In the genomic region with DNA sequence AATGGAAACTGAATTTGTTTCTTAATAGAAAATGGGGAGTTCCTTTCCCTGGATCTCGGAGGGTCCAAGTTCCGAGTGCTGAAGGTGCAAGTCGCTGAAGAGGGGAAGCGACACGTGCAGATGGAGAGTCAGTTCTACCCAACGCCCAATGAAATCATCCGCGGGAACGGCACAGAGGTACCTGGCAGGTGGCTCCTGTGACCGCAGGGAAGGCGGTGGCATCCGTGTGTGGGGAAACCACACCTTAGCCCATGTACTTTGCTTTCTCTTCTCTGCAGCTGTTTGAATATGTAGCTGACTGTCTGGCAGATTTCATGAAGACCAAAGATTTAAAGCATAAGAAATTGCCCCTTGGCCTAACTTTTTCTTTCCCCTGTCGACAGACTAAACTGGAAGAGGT, we compare ENCODE assay signal across 14 cellular contexts. TPM values are rescaled to one million over a fixed set of nuclear protein-coding genes. Genes with fewer than 3 reads are reported as not detected.
A peak's percentile ranks its signal among the peaks of the same experiment; 100 is the strongest.
DNase-seq lines count a peak whose midpoint lies in the region; ATAC-seq, FAIRE-seq and TF ChIP-seq lines count a peak whose summit lies in the region.
"Had no signal": no experiment of that assay in that cellular context is flagged by ENCODE, and none has a peak within 500 bp of the region (broad histone marks: within the 10 kb centered on the region; RNA-seq: fewer than 3 reads in every experiment).

No MANE protein-coding gene starts in this region.

- DNase-seq in A549 (ENCODE audit: low read depth in 1 of 2, low spot score in 1 of 2), result no peak
- no peak for DNase-seq in HFFc6
- DNase-seq in activated CD4-positive, alpha-beta memory T cell treated with anti-CD3 and anti-CD28 coated beads, Interleukin-2, amount 10 ng/mL, durations not matched to agents 7 days and 5 days, result peak; percentile 34
- DNase-seq in left colon, result peak; percentile 76 to 81
- DNase-seq in body of pancreas, result no peak
- DNase-seq in NCI-H748 (lab: John Stamatoyannopoulos, UW; ENCODE audit: unreplicated experiment), result no peak
- no peak for DNase-seq in OCI-M1 (lab: John Stamatoyannopoulos, UW)

- TF ChIP-seq EP300 in A549 (IDR thresholded peaks at IDR 0.05), result no peak

- no peaks in the 10 kb centered on the region for H3K36me3 Mint-ChIP-seq in HFFc6 (ENCODE audit: low read depth)
- no peaks in the 10 kb centered on the region for H3K36me3 Mint-ChIP-seq in activated CD4-positive, alpha-beta memory T cell treated with anti-CD3 and anti-CD28 coated beads, Interleukin-2, amount 10 ng/mL, durations not matched to agents 7 days and 5 days (ENCODE audit: low read depth)

- peak overlapping the region; percentile 54; the same call in 1 of the 2 replicates for H3K4me3 Mint-ChIP-seq in HFFc6
- peak overlapping the region; percentile 65 for H3K4me3 Mint-ChIP-seq in activated CD4-positive, alpha-beta memory T cell treated with anti-CD3 and anti-CD28 coated beads, Interleukin-2, amount 10 ng/mL, durations not matched to agents 7 days and 5 days

- TF ChIP-seq CTCF in A549 (IDR thresholded peaks at IDR 0.05) (no peak), HFFc6 (IDR thresholded peaks at IDR 0.05) (no peak), body of pancreas (IDR thresholded peaks at IDR 0.05) (no peak)

- H3K27me3 Mint-ChIP-seq in HFFc6 (ENCODE audit: insufficient read depth), result peaks cover 2% of the 10 kb centered on the region
- peaks cover 3% of the 10 kb centered on the region for H3K27me3 Mint-ChIP-seq in activated CD4-positive, alpha-beta memory T cell treated with anti-CD3 and anti-CD28 coated beads, Interleukin-2, amount 10 ng/mL, durations not matched to agents 7 days and 5 days

- no peaks in the 10 kb centered on the region for H3K27me3 ChIP-seq in body of pancreas
- H3K27me3 ChIP-seq: BLaER1 treated with 17β-estradiol and CSF1 and Interleukin-3, amounts not matched to agents 10 nM and 100 nM; MG63; neutrophil had no signal

- H3K36me3 ChIP-seq in body of pancreas (replicated peaks in 1 of 2; ENCODE audit: insufficient read depth in 1 of 2, low read depth in 2 of 2), result no peaks in the 10 kb centered on the region
- H3K36me3 ChIP-seq: BLaER1 treated with 17β-estradiol and CSF1 and Interleukin-3, amounts not matched to agents 10 nM and 100 nM; MG63; neutrophil had no signal

- H3K27ac Mint-ChIP-seq in HFFc6, result peak overlapping the region; percentile 92
- H3K27ac Mint-ChIP-seq in activated CD4-positive, alpha-beta memory T cell treated with anti-CD3 and anti-CD28 coated beads, Interleukin-2, amount 10 ng/mL, durations not matched to agents 7 days and 5 days, result peak overlapping the region; percentile 50

- no peak for TF ChIP-seq RAD21 in A549 (conservative IDR thresholded peaks at IDR 0.05 in 1 of 2, IDR thresholded peaks at IDR 0.05 in 1 of 2)

- no peak for ATAC-seq in A549
- peak; percentile 78 for ATAC-seq in left colon
- no peak for ATAC-seq in body of pancreas
- no peak for ATAC-seq in GM18861 (IDR thresholded peaks at IDR 0.05; ENCODE audit: unreplicated experiment)

- no peak for TF ChIP-seq POLR2A in A549 (IDR thresholded peaks at IDR 0.05; ENCODE audit: low read length)
- TF ChIP-seq POLR2A in body of pancreas (IDR thresholded peaks at IDR 0.05), result no peak

- no peaks in the 10 kb centered on the region for H3K9me3 Mint-ChIP-seq in HFFc6
- no peaks in the 10 kb centered on the region for H3K9me3 Mint-ChIP-seq in activated CD4-positive, alpha-beta memory T cell treated with anti-CD3 and anti-CD28 coated beads, Interleukin-2, amount 10 ng/mL, durations not matched to agents 7 days and 5 days

- H3K4me3 ChIP-seq in A549, result no peak overlapping the region
- H3K4me3 ChIP-seq in body of pancreas, result no peak overlapping the region
- H3K4me3 ChIP-seq: BLaER1 treated with 17β-estradiol and CSF1 and Interleukin-3, amounts not matched to agents 10 nM and 100 nM; coronary artery; MG63; smooth muscle cell had no signal

- H3K9me3 ChIP-seq in A549 (no peaks in the 10 kb centered on the region), body of pancreas (no peaks in the 10 kb centered on the region)
- H3K9me3 ChIP-seq: BLaER1 treated with 17β-estradiol and CSF1 and Interleukin-3, amounts not matched to agents 10 nM and 100 nM; MG63; neutrophil had no signal

- intact Hi-C loops in left colon (cut with DNase I, micrococcal nuclease), result loop anchor here in 1 of 2 donors (10.0 kb wide), 1 partner anchor 282 kb away; no protein-coding TSS in a partner anchor
- intact Hi-C loops in body of pancreas (cut with DNase I), result loop anchor here (10.0 kb wide), 1 partner anchor 272 kb away; no protein-coding TSS in a partner anchor

- FAIRE-seq in A549 (lab: Jason Lieb, UNC), result no peak
- FAIRE-seq: frontal cortex had no signal

- H3K4me1 ChIP-seq in A549 (peaks cover 48% of the 10 kb centered on the region), body of pancreas (no peaks in the 10 kb centered on the region)

- CTCF ChIA-PET in A549 (lab: Yijun Ruan, JAX), result interaction anchor here (1.1 to 21.3 kb wide), 4 partner anchors 10 to 166 kb away, joined by 3 to 424 read pairs (median 6); no protein-coding TSS in a partner anchor
- CTCF ChIA-PET in activated CD4-positive, alpha-beta memory T cell treated with anti-CD3 and anti-CD28 coated beads, Interleukin-2, amount 10 ng/mL, durations not matched to agents 7 days and 5 days (lab: Charles Lee), result interaction anchor here (1.0 to 1.8 kb wide), 4 partner anchors 158 to 275 kb away, joined by 3 to 9 read pairs (median 3); no protein-coding TSS in a partner anchor

- WGBS in A549 (ENCODE audit: missing lambda C conversion rate), result 94% methylated on average over 13 of the region's 13 CpGs
- WGBS in body of pancreas, 2 donors, result 81 to 86% methylated on average over 13 of the region's 13 CpGs

- POLR2A ChIA-PET in A549 (lab: Yijun Ruan, JAX), result no interaction called here
- POLR2A ChIA-PET in activated CD4-positive, alpha-beta memory T cell treated with anti-CD3 and anti-CD28 coated beads, Interleukin-2, amount 10 ng/mL, durations not matched to agents 7 days and 5 days (lab: Charles Lee), result interaction anchor here (0.7 to 2.1 kb wide), 4 partner anchors 17 to 108 kb away, joined by 3 to 6 read pairs (median 6); no protein-coding TSS in a partner anchor

- H3K4me1 Mint-ChIP-seq in HFFc6 (ENCODE audit: low read depth), result peaks cover 48% of the 10 kb centered on the region
- peaks cover 70% of the 10 kb centered on the region for H3K4me1 Mint-ChIP-seq in activated CD4-positive, alpha-beta memory T cell treated with anti-CD3 and anti-CD28 coated beads, Interleukin-2, amount 10 ng/mL, durations not matched to agents 7 days and 5 days

- H3K27ac ChIP-seq in A549 (peak overlapping the region; percentile 45 to 68; a peak in 5 of 6 replicates), body of pancreas (no peak overlapping the region)
- H3K27ac ChIP-seq: BLaER1 treated with 17β-estradiol and CSF1 and Interleukin-3, amounts not matched to agents 10 nM and 100 nM; coronary artery; neutrophil had no signal

- peak overlapping the region; percentile 52; the same call in 2 of the 3 replicates for H3K4me2 ChIP-seq in A549
- H3K4me2 ChIP-seq: BLaER1 treated with 17β-estradiol and CSF1 and Interleukin-3, amounts not matched to agents 10 nM and 100 nM; smooth muscle cell had no signal

TF ChIP-seq in A549, 52 proteins besides CTCF, POLR2A, EP300 and RAD21 (continues in another document):
- TF ChIP-seq ELK1 (IDR thresholded peaks at IDR 0.05; ENCODE audit: low read depth, low read length), result no peak

RNA-seq across cellular contexts. Expression of gene HKDC1, which starts 12.6 kb away (rescaled TPM):
- polyA plus RNA-seq in A549 (2011; rRNA removed) (28.5 and 32.8 TPM in 2 replicates), A549 (2017; fragmentation: RNase III; extraction: RNeasy Plus Mini Kit Qiagen cat#74134 plus additional on column Dnase treatment) (24.0 to 33.2 TPM (median 32.5 TPM) in 3 replicates)
- 11.2 and 12.7 TPM in 2 replicates for polyA plus RNA-seq in A549 (2012; cell fraction: cytosol; rRNA removed)
- 30.4 and 34.9 TPM in 2 replicates for polyA plus RNA-seq in A549 (2012; cell fraction: nucleus; rRNA removed)
- 25.6 and 29.2 TPM in 2 replicates for polyA minus RNA-seq in A549 (2011; rRNA and poly(A)+ RNA removed)
- total RNA-seq in HFFc6 (2021; fragmentation: NEBNext Ultra II Directional; extraction: Animal tissue kit (Norgen Biotek cat#: 25700)), result under 1 TPM; 0.09 to 0.54 (median 0.42) TPM
- total RNA-seq in activated CD4-positive, alpha-beta memory T cell treated with anti-CD3 and anti-CD28 coated beads, Interleukin-2, amount 10 ng/mL, durations not matched to agents 7 days and 5 days, result 1 to 10 TPM; 4.1 to 4.2 TPM
- total RNA-seq in left colon (10 to 100 TPM; 24.9 to 37.8 TPM), body of pancreas (10 to 100 TPM in 1 of 2 donors, 1 to 10 TPM in 1; 6.7 to 13.5 TPM)

RNA-seq across cellular contexts. Expression of gene HK1, which starts 45.6 kb away (rescaled TPM):
- 17.3 and 21.6 TPM in 2 replicates for polyA plus RNA-seq in A549 (2011; rRNA removed)
- polyA plus RNA-seq in A549 (2012; cell fraction: cytosol; rRNA removed), result 15.7 and 17.5 TPM in 2 replicates
- polyA plus RNA-seq in A549 (2012; cell fraction: nucleus; rRNA removed), result 24.5 and 28.5 TPM in 2 replicates
- polyA plus RNA-seq in A549 (2017; fragmentation: RNase III; extraction: RNeasy Plus Mini Kit Qiagen cat#74134 plus additional on column Dnase treatment), result 50.6 to 58.9 TPM (median 51.3 TPM) in 3 replicates
- polyA minus RNA-seq in A549 (2011; rRNA and poly(A)+ RNA removed), result 23.5 and 27.1 TPM in 2 replicates
- 100 to 1,000 TPM; 149 to 158 (median 155) TPM for total RNA-seq in HFFc6 (2021; fragmentation: NEBNext Ultra II Directional; extraction: Animal tissue kit (Norgen Biotek cat#: 25700))
- 100 to 1,000 TPM; 142 to 146 TPM for total RNA-seq in activated CD4-positive, alpha-beta memory T cell treated with anti-CD3 and anti-CD28 coated beads, Interleukin-2, amount 10 ng/mL, durations not matched to agents 7 days and 5 days
- 10 to 100 TPM; 64.1 to 90.4 TPM for total RNA-seq in left colon
- 10 to 100 TPM; 15.8 to 17.1 TPM for total RNA-seq in body of pancreas

RNA-seq across cellular contexts. Expression of gene SUPV3L1, which starts 52.7 kb away (rescaled TPM):
- polyA plus RNA-seq in A549 (2011; rRNA removed) (55.5 and 57.4 TPM in 2 replicates), A549 (2017; fragmentation: RNase III; extraction: RNeasy Plus Mini Kit Qiagen cat#74134 plus additional on column Dnase treatment) (31.4 to 35.0 TPM (median 31.9 TPM) in 3 replicates)
- 23.1 and 24.0 TPM in 2 replicates for polyA plus RNA-seq in A549 (2012; cell fraction: cytosol; rRNA removed)
- polyA plus RNA-seq in A549 (2012; cell fraction: nucleus; rRNA removed), result 21.6 and 44.3 TPM in 2 replicates
- 28.4 and 36.3 TPM in 2 replicates for polyA minus RNA-seq in A549 (2011; rRNA and poly(A)+ RNA removed)
- 10 to 100 TPM; 26.4 to 31.0 (median 28.9) TPM for total RNA-seq in HFFc6 (2021; fragmentation: NEBNext Ultra II Directional; extraction: Animal tissue kit (Norgen Biotek cat#: 25700))
- total RNA-seq in activated CD4-positive, alpha-beta memory T cell treated with anti-CD3 and anti-CD28 coated beads, Interleukin-2, amount 10 ng/mL, durations not matched to agents 7 days and 5 days, result 10 to 100 TPM; 34.6 to 39.1 TPM
- total RNA-seq in left colon (10 to 100 TPM; 24.3 to 30.1 TPM), body of pancreas (10 to 100 TPM; 10.9 to 25.1 TPM)

Comparison
In these comparisons a context has a peak if more than half of its experiments do, and no peak if none do; other contexts are left out.
1. DNase-seq: peak in activated CD4-positive, alpha-beta memory T cell treated with anti-CD3 and anti-CD28 coated beads, Interleukin-2, amount 10 ng/mL, durations not matched to agents 7 days and 5 days (single experiment) and left colon (2 of 2); none in A549 (0 of 2), HFFc6 (single experiment), body of pancreas (0 of 4), NCI-H748 (single experiment) and OCI-M1 (single experiment).
2. H3K27ac ChIP-seq: peak in A549 (2 of 2); none in body of pancreas (0 of 4).